8 cellular contexts compared by ENCODE assay signal in the genomic region with DNA sequence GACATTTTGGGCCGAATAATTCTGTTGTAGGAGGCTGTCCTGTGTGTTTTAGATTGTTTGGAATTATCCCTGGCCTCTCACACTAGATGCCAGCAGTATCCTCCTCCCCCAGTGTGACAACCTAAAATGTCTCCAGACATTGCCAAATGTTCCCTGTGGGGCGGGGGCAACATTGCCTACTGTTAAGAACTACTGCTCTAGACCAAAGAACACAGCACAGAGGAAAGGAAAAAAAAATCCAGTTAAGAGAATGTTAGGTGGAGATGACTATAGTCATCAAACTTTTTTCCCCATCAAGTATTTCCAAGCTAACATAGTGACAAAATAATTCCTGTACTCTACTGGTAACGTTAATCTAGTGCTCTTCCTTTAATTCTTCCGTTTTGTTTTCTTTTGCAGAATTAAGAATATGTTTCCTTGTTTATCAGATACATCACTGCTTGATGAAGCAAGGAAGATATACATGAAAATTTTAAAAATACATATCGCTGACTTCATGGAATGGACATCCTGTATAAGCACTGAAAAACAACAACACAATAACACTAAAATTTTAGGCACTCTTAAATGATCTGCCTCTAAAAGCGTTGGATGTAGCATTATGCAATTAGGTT. TPM values are rescaled to one million over a fixed set of nuclear protein-coding genes. Genes with fewer than 3 reads are reported as not detected.
A peak's percentile ranks its signal among the peaks of the same experiment; 100 is the strongest.
DNase-seq lines count a peak whose midpoint lies in the region; ATAC-seq and TF ChIP-seq lines count a peak whose summit lies in the region.

No MANE protein-coding gene starts in this region.

- H3K4me1 ChIP-seq in lower lobe of right lung, result peaks cover 48% of the 10 kb centered on the region

- DNase-seq in AG04450 (ENCODE audit: low read depth, low spot score) (no peak), H4 (ENCODE audit: low spot score) (peak; percentile 63), lower lobe of right lung (no peak), G401 (ENCODE audit: low spot score) (no peak)
- DNase-seq in activated T-cell treated with anti-CD3 and anti-CD28 coated beads, Interleukin-2, amount 50 U/mL, for 72 hours, result no peak

- H3K4me3 Mint-ChIP-seq in activated T-cell treated with anti-CD3 and anti-CD28 coated beads, Interleukin-2, amount 50 U/mL, for 72 hours, result peak overlapping the region; percentile 98 to 99

- no peak overlapping the region for H3K27ac ChIP-seq in AG04450 (ENCODE audit: low read depth, low read length)
- peak overlapping the region; percentile 99 for H3K27ac ChIP-seq in lower lobe of right lung

- peaks cover 35% of the 10 kb centered on the region for H3K4me1 Mint-ChIP-seq in activated T-cell treated with anti-CD3 and anti-CD28 coated beads, Interleukin-2, amount 50 U/mL, for 72 hours (ENCODE audit: low read depth)

- H3K27me3 ChIP-seq in AG04450 (ENCODE audit: control insufficient read depth, insufficient read depth, low read length) (no peaks in the 10 kb centered on the region), lower lobe of right lung (ENCODE audit: low read depth) (no peaks in the 10 kb centered on the region)

- CTCF ChIA-PET in AG04450 (lab: Charles Lee), result interaction anchor here (1.9 to 2.0 kb wide), 2 partner anchors 16 to 65 kb away, joined by 5 to 18 read pairs; no protein-coding TSS in a partner anchor

- peaks cover 26% of the 10 kb centered on the region for H3K36me3 ChIP-seq in lower lobe of right lung

- no peaks in the 10 kb centered on the region for H3K9me3 Mint-ChIP-seq in activated T-cell treated with anti-CD3 and anti-CD28 coated beads, Interleukin-2, amount 50 U/mL, for 72 hours

- peak overlapping the region; percentile 99 for H3K27ac Mint-ChIP-seq in activated T-cell treated with anti-CD3 and anti-CD28 coated beads, Interleukin-2, amount 50 U/mL, for 72 hours

- peaks cover 9% of the 10 kb centered on the region; the same call in 1 of the 2 replicates for H3K9me3 ChIP-seq in AG04450 (ENCODE audit: control insufficient read depth, insufficient read depth, low read length)
- H3K9me3 ChIP-seq in lower lobe of right lung, result no peaks in the 10 kb centered on the region

- TF ChIP-seq CTCF in AG04450 (IDR thresholded peaks at IDR 0.05; ENCODE audit: low read depth, low read length) (no peak), lower lobe of right lung (IDR thresholded peaks at IDR 0.05) (no peak)

- intact Hi-C loops in lower lobe of right lung (cut with DNase I), result no loop called here

- H3K4me3 ChIP-seq in AG04450 (ENCODE audit: low read depth, low read length) (peak overlapping the region; percentile 40), lower lobe of right lung (peak overlapping the region; percentile 91)

- H3K36me3 Mint-ChIP-seq in activated T-cell treated with anti-CD3 and anti-CD28 coated beads, Interleukin-2, amount 50 U/mL, for 72 hours (ENCODE audit: insufficient read depth in 2 of 2), result peaks cover 45 to 51% of the 10 kb centered on the region in 2 donors

- ATAC-seq in activated T-cell treated with anti-CD3 and anti-CD28 coated beads, Interleukin-2, amount 50 U/mL, for 72 hours (replicated peaks in 1 of 2), result no peak
- ATAC-seq in lower lobe of right lung (no peak), GM18505 (IDR thresholded peaks at IDR 0.05; ENCODE audit: unreplicated experiment) (no peak), HG02759 (IDR thresholded peaks at IDR 0.05; ENCODE audit: unreplicated experiment) (no peak), HG03520 (IDR thresholded peaks at IDR 0.05; ENCODE audit: unreplicated experiment) (no peak)

- no peaks in the 10 kb centered on the region for H3K27me3 Mint-ChIP-seq in activated T-cell treated with anti-CD3 and anti-CD28 coated beads, Interleukin-2, amount 50 U/mL, for 72 hours (ENCODE audit: low read depth)

- in situ Hi-C loops in G401 (cut with HindIII; ENCODE audit: low sequenced_read_pairs), result no loop called here

- POLR2A ChIA-PET in AG04450 (lab: Yijun Ruan, JAX), result interaction anchor here (0.6 to 1.2 kb wide), 2 partner anchors 16 to 66 kb away, joined by 3 to 5 read pairs; no protein-coding TSS in a partner anchor

- TF ChIP-seq POLR2A in GM18505 (IDR thresholded peaks at IDR 0.05; ENCODE audit: borderline replicate concordance, extremely low read depth, insufficient read depth, insufficient read length), result no peak

RNA-seq across cellular contexts. Expression of gene CDKN1B, which starts 3.6 kb away (rescaled TPM):
- polyA plus RNA-seq in AG04450 (2011; rRNA removed), result 17.9 and 23.1 TPM in 2 replicates
- polyA minus RNA-seq in AG04450 (2011; rRNA and poly(A)+ RNA removed), result 16.0 and 16.6 TPM in 2 replicates
- 22.8 and 27.3 TPM in 2 replicates for total RNA-seq in H4 (2014; rRNA removed; shearing (Covaris generic))
- total RNA-seq in activated T-cell treated with anti-CD3 and anti-CD28 coated beads, Interleukin-2, amount 50 U/mL, for 72 hours, result 10 to 100 TPM; 54.2 to 67.2 TPM
- total RNA-seq in lower lobe of right lung, result 57.7 TPM
- 65.6 and 81.7 TPM in 2 replicates for total RNA-seq in G401 (2014; rRNA removed; shearing (Covaris generic))

RNA-seq across cellular contexts. Expression of gene GPR19, which starts 24.8 kb away (rescaled TPM):
- polyA plus RNA-seq in AG04450 (2011; rRNA removed), result 0.09 and 0.16 TPM in 2 replicates
- polyA minus RNA-seq in AG04450 (2011; rRNA and poly(A)+ RNA removed), result not detected in 2 replicates
- 0.88 and 3.9 TPM in 2 replicates for total RNA-seq in H4 (2014; rRNA removed; shearing (Covaris generic))
- 10 to 100 TPM; 34.2 to 50.4 TPM for total RNA-seq in activated T-cell treated with anti-CD3 and anti-CD28 coated beads, Interleukin-2, amount 50 U/mL, for 72 hours
- not detected for total RNA-seq in lower lobe of right lung
- 1.0 and 1.3 TPM in 2 replicates for total RNA-seq in G401 (2014; rRNA removed; shearing (Covaris generic))
